13 cellular contexts compared by ENCODE assay signal in genomic region chr7:130945411-130945811, GRCh38.
DNase-seq lines count a peak whose midpoint lies in the region; ATAC-seq, FAIRE-seq and TF ChIP-seq lines count a peak whose summit lies in the region.
"Had no signal": no experiment of that assay in that cellular context is flagged by ENCODE, and none has a peak within 500 bp of the region (broad histone marks: within the 10 kb centered on the region; RNA-seq: fewer than 3 reads in every experiment).

No MANE protein-coding gene starts in this region.

- 62% methylated on average over 5 of the region's 5 CpGs for WGBS in A549 (ENCODE audit: missing lambda C conversion rate)
- WGBS in thyroid gland, 2 donors: 88 to 94% methylated on average over 5 of the region's 5 CpGs

- no peaks in the 10 kb centered on the region for H3K27me3 ChIP-seq in foreskin keratinocyte
- H3K27me3 ChIP-seq in thyroid gland: no peaks in the 10 kb centered on the region

- H3K27ac ChIP-seq in A549: peak overlapping the region; percentile 86 to 87
- peak overlapping the region; percentile 24 for H3K27ac ChIP-seq in foreskin keratinocyte
- peak overlapping the region in 1 of 3 donors; percentile 59 for H3K27ac ChIP-seq in thyroid gland
- H3K27ac ChIP-seq: C4-2B had no signal

- no peak for TF ChIP-seq RAD21 in A549 (conservative IDR thresholded peaks at IDR 0.05 in 1 of 2, IDR thresholded peaks at IDR 0.05 in 1 of 2)

- H3K9me3 ChIP-seq in A549 (no peaks in the 10 kb centered on the region), thyroid gland (no peaks in the 10 kb centered on the region)

- no peak for ATAC-seq in A549
- ATAC-seq in GM19043 (IDR thresholded peaks at IDR 0.05; ENCODE audit: low read depth, unreplicated experiment): peak; percentile 51
- ATAC-seq in foreskin keratinocyte: no peak

- DNase-seq in A549 (ENCODE audit: low read depth in 1 of 2, low spot score in 1 of 2) (no peak), RKO (ENCODE audit: low spot score) (peak; percentile 65), foreskin keratinocyte (no peak), GOT3 (lab: John Stamatoyannopoulos, UW) (no peak), thyroid gland (no peak), NCI-H146 treated with DMSO at 0.1 percent for 48 hours (lab: John Stamatoyannopoulos, UW; ENCODE audit: unreplicated experiment) (no peak), NOMO-1 treated with DMSO at 0.1 percent for 48 hours (lab: John Stamatoyannopoulos, UW; ENCODE audit: unreplicated experiment) (no peak)
- DNase-seq: NCI-H1092, SHP77 had no signal

- intact Hi-C loops in thyroid gland (cut with DNase I): no loop called here

- TF ChIP-seq CTCF in A549 (IDR thresholded peaks at IDR 0.05) (no peak), foreskin keratinocyte (conservative IDR thresholded peaks at IDR 0.05) (no peak), thyroid gland (IDR thresholded peaks at IDR 0.05) (no peak)

- CTCF ChIA-PET in A549 (lab: Yijun Ruan, JAX): interaction anchor here (1.0 to 4.7 kb wide), 8 partner anchors 9 to 70 kb away, joined by 3 to 45 read pairs (median 4); no protein-coding TSS in a partner anchor

- no peak for TF ChIP-seq EP300 in A549 (IDR thresholded peaks at IDR 0.05)

- TF ChIP-seq POLR2A in A549 (IDR thresholded peaks at IDR 0.05; ENCODE audit: low read length) (no peak), thyroid gland (IDR thresholded peaks at IDR 0.05) (no peak)

- peak overlapping the region; percentile 88 for H3K4me2 ChIP-seq in A549

- POLR2A ChIA-PET in A549 (lab: Yijun Ruan, JAX): interaction anchor here (1.3 to 4.4 kb wide), 2 partner anchors 15 to 42 kb away, joined by 6 to 21 read pairs; no protein-coding TSS in a partner anchor

- peak; percentile 23 for FAIRE-seq in A549 (lab: Jason Lieb, UNC)
- FAIRE-seq: urothelium cell line had no signal

- peaks cover 0 to 3% of the 10 kb centered on the region in 2 donors for H3K36me3 ChIP-seq in thyroid gland

- H3K4me3 ChIP-seq in A549 (no peak overlapping the region), thyroid gland (replicated peaks in 1 of 3) (no peak overlapping the region)
- H3K4me3 ChIP-seq: lung had no signal

- H3K4me1 ChIP-seq in A549 (peaks cover 66% of the 10 kb centered on the region), foreskin keratinocyte (peaks cover 9% of the 10 kb centered on the region), thyroid gland (peaks cover 16 to 37% of the 10 kb centered on the region in 2 donors)

TF ChIP-seq in A549, 52 proteins besides CTCF, POLR2A, EP300 and RAD21:
- TF ChIP-seq RFX5 (IDR thresholded peaks at IDR 0.05): no peak
- no peak for TF ChIP-seq KDM1A (IDR thresholded peaks at IDR 0.05; ENCODE audit: low read depth)
- no peak for TF ChIP-seq PHF8 (IDR thresholded peaks at IDR 0.05; ENCODE audit: borderline replicate concordance, low read depth)
- TF ChIP-seq HMGXB4 (CRISPR knock-in tag; IDR thresholded peaks at IDR 0.05; ENCODE audit: borderline replicate concordance): no peak
- TF ChIP-seq RNF2 (IDR thresholded peaks at IDR 0.05; ENCODE audit: borderline replicate concordance, low read depth): no peak
- no peak for TF ChIP-seq POLR2AphosphoS2 (conservative IDR thresholded peaks at IDR 0.05; ENCODE audit: low read length)
- no peak for TF ChIP-seq SMC3 (IDR thresholded peaks at IDR 0.05)
- TF ChIP-seq USF2 (IDR thresholded peaks at IDR 0.05): no peak
- TF ChIP-seq NPAS2 (CRISPR knock-in tag; IDR thresholded peaks at IDR 0.05; ENCODE audit: borderline replicate concordance): no peak
- no peak for TF ChIP-seq JUNB (IDR thresholded peaks at IDR 0.05)
- no peak for TF ChIP-seq KDM5A (IDR thresholded peaks at IDR 0.05)
